14 cellular contexts compared by ENCODE assay signal in the genomic region with DNA sequence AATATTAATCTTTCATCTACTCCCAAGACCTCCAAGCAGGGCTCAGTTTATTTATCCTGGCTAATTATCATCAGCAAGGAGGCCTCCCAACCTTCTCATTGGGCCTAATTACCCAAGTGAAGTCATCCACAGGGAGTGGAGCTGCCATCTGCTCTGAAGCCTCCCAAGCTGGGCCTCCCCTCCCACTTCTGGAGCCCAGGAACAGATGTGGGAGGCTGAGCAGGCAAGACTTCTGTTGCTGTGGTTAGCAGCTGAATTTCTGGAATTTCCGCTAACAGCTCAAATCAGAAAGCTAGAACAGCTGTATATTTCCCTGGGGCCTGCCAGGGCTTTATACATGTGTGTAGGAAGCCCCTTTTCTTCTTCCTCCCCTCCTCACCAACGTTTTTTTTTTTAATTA.
DNase-seq lines count a peak whose midpoint lies in the region; ATAC-seq and TF ChIP-seq lines count a peak whose summit lies in the region.
"Had no signal": no experiment of that assay in that cellular context is flagged by ENCODE, and none has a peak within 500 bp of the region (broad histone marks: within the 10 kb centered on the region; RNA-seq: fewer than 3 reads in every experiment).

No MANE protein-coding gene starts in this region.

- no peaks in the 10 kb centered on the region for H3K36me3 ChIP-seq in esophagus muscularis mucosa
- no peaks in the 10 kb centered on the region for H3K36me3 ChIP-seq in smooth muscle cell (ENCODE audit: low read depth)

- H2AFZ ChIP-seq in smooth muscle cell (ENCODE audit: low read depth): no peak overlapping the region
- H2AFZ ChIP-seq: GM23338 had no signal

- in situ Hi-C loops in KBM-7 (cut with MboI; ENCODE audit: low pct_unique_long_range_greater_than_20kb, low sequenced_read_pairs): no loop called here

- H3K36me3 Mint-ChIP-seq in natural killer cell: no peaks in the 10 kb centered on the region
- H3K36me3 Mint-ChIP-seq: activated CD4-positive, alpha-beta memory T cell treated with anti-CD3 and anti-CD28 coated beads for 36 hours had no signal

- H3K9me3 ChIP-seq in esophagus muscularis mucosa (no peaks in the 10 kb centered on the region), smooth muscle cell (replicated peaks; ENCODE audit: low read depth) (no peaks in the 10 kb centered on the region)

- TF ChIP-seq CTCF in esophagus muscularis mucosa (IDR thresholded peaks at IDR 0.05): no peak
- no peak for TF ChIP-seq CTCF in smooth muscle cell (IDR thresholded peaks at IDR 0.05; ENCODE audit: borderline replicate concordance, insufficient read depth, poor library complexity, severe bottlenecking)
- TF ChIP-seq CTCF in natural killer cell (IDR thresholded peaks at IDR 0.05): no peak
- TF ChIP-seq CTCF in coronary artery (IDR thresholded peaks at IDR 0.05): no peak

- H3K27ac ChIP-seq in esophagus muscularis mucosa (replicated peaks in 1 of 4): no peak overlapping the region
- peak overlapping the region; percentile 54 for H3K27ac ChIP-seq in smooth muscle cell (ENCODE audit: low read depth)
- no peak overlapping the region for H3K27ac ChIP-seq in coronary artery

- TF ChIP-seq POLR2A in esophagus muscularis mucosa (IDR thresholded peaks at IDR 0.05; ENCODE audit: low read depth): no peak

- H3K9me3 Mint-ChIP-seq in natural killer cell: no peaks in the 10 kb centered on the region
- H3K9me3 Mint-ChIP-seq: activated CD4-positive, alpha-beta memory T cell treated with anti-CD3 and anti-CD28 coated beads for 36 hours; GM23338; T-helper 2 cell treated with Interferon-gamma antibody and Interleukin-4, amounts not matched to agents 5 μg/mL and 100 μg/mL, for 36 hours had no signal

- H3K4me3 Mint-ChIP-seq in natural killer cell: no peak overlapping the region
- H3K4me3 Mint-ChIP-seq: activated CD4-positive, alpha-beta memory T cell treated with anti-CD3 and anti-CD28 coated beads for 36 hours; GM23338; T-helper 2 cell treated with Interferon-gamma antibody and Interleukin-4, amounts not matched to agents 5 μg/mL and 100 μg/mL, for 36 hours had no signal

- no peak overlapping the region for H3K9ac ChIP-seq in smooth muscle cell (ENCODE audit: low read depth)

- H3K27me3 Mint-ChIP-seq in natural killer cell (ENCODE audit: low read depth in 2 of 2): peaks cover 5 to 26% of the 10 kb centered on the region in 2 donors
- H3K27me3 Mint-ChIP-seq: activated CD4-positive, alpha-beta memory T cell treated with anti-CD3 and anti-CD28 coated beads for 36 hours had no signal

- no peaks in the 10 kb centered on the region for H4K20me1 ChIP-seq in smooth muscle cell (ENCODE audit: low read depth)

- H3K79me2 ChIP-seq in smooth muscle cell (ENCODE audit: low read depth): no peaks in the 10 kb centered on the region

- DNase-seq in ELR (ENCODE audit: low read depth) (peak; percentile 48), NCI-H2171 (lab: John Stamatoyannopoulos, UW) (peak; percentile 92), esophagus muscularis mucosa (ENCODE audit: extremely low spot score) (peak; percentile 70), smooth muscle cell (lab: John Stamatoyannopoulos, UW; ENCODE audit: unreplicated experiment) (no peak), natural killer cell (no peak), KBM-7 (no peak), coronary artery (ENCODE audit: low spot score) (no peak)
- DNase-seq: activated CD4-positive, alpha-beta memory T cell treated with anti-CD3 and anti-CD28 coated beads for 36 hours; DMS53; effector CD8-positive, alpha-beta T cell; nucleus accumbens; stimulated activated CD4-positive, alpha-beta T cell treated with anti-CD3 and anti-CD28 coated beads, Interleukin-12 subunit alpha, Interleukin-12 subunit beta, amount 100 ng/mL, for 4 hours had no signal

- TF ChIP-seq EP300 in esophagus muscularis mucosa (IDR thresholded peaks at IDR 0.05): no peak

- H3K4me3 ChIP-seq in esophagus muscularis mucosa: no peak overlapping the region
- H3K4me3 ChIP-seq in smooth muscle cell: no peak overlapping the region
- H3K4me3 ChIP-seq in coronary artery: no peak overlapping the region
- H3K4me3 ChIP-seq: GM23338 had no signal

- no peak for ATAC-seq in natural killer cell
- ATAC-seq: GM23338 had no signal

- no peaks in the 10 kb centered on the region for H3K4me1 Mint-ChIP-seq in natural killer cell
- H3K4me1 Mint-ChIP-seq: GM23338 had no signal

- no peaks in the 10 kb centered on the region for H3F3A ChIP-seq in smooth muscle cell (ENCODE audit: low read depth)

- H3K27me3 ChIP-seq in esophagus muscularis mucosa (no peaks in the 10 kb centered on the region), smooth muscle cell (ENCODE audit: low read depth) (no peaks in the 10 kb centered on the region)

- H3K4me1 ChIP-seq in esophagus muscularis mucosa: no peaks in the 10 kb centered on the region
- H3K4me1 ChIP-seq in smooth muscle cell (ENCODE audit: low read depth): no peaks in the 10 kb centered on the region

- H3K4me2 ChIP-seq in smooth muscle cell: no peak overlapping the region
- H3K4me2 ChIP-seq: GM23338 had no signal

- intact Hi-C loops in esophagus muscularis mucosa (cut with DNase I) (no loop called here), natural killer cell (cut with micrococcal nuclease) (no loop called here)

- WGBS in esophagus muscularis mucosa: 46% methylated on average over 2 of the region's 2 CpGs
- 23% methylated on average over 2 of the region's 2 CpGs for WGBS in smooth muscle cell (ENCODE audit: low lambda C conversion rate)

- H3K27ac Mint-ChIP-seq in natural killer cell: no peak overlapping the region
- H3K27ac Mint-ChIP-seq: activated CD4-positive, alpha-beta memory T cell treated with anti-CD3 and anti-CD28 coated beads for 36 hours; GM23338; T-helper 2 cell treated with Interferon-gamma antibody and Interleukin-4, amounts not matched to agents 5 μg/mL and 100 μg/mL, for 36 hours had no signal

Comparison
In these comparisons a context has a peak if more than half of its experiments do, and no peak if none do; other contexts are left out.
1. DNase-seq: peak in ELR (single experiment), NCI-H2171 (single experiment) and esophagus muscularis mucosa (single experiment); none in smooth muscle cell (single experiment), natural killer cell (single experiment), KBM-7 (single experiment) and coronary artery (single experiment).